Comparison of ENCODE assay signal across 24 cellular contexts in the genomic region with DNA sequence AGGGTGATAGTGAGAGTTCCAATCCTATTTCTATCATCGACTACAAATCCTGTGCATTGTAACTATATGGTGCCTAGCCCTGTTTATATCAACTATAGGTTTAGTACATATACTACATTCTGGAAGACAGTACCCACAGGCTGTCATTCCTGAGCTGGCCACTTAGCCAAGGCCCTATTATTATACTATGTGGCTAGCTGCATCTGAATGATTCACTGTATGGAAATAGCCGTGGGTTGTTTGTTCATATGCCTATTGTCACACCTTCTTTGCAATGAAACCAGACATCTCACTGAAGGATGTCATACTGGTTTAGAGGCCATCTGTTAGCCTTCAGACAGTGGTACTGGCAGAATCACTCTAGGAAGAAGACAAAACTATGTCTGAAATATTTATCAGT.
DNase-seq lines count a peak whose midpoint lies in the region; FAIRE-seq and TF ChIP-seq lines count a peak whose summit lies in the region.
"Had no signal": no experiment of that assay in that cellular context is flagged by ENCODE, and none has a peak within 500 bp of the region (broad histone marks: within the 10 kb centered on the region; RNA-seq: fewer than 3 reads in every experiment).

No MANE protein-coding gene starts in this region.

- no peak overlapping the region for H3K4me3 Mint-ChIP-seq in endodermal cell
- H3K4me3 Mint-ChIP-seq: activated CD8-positive, alpha-beta T cell treated with anti-CD3 and anti-CD28 coated beads for 36 hours; activated naive CD4-positive, alpha-beta T cell treated with anti-CD3 and anti-CD28 coated beads, Interleukin-2, amount 50 U/mL, for 24 hours; T-helper 1 cell treated with Interleukin-12 subunit alpha and Interleukin-12 subunit beta and Interleukin-4 antibody, amounts not matched to agents 30 μg/mL and 1 μg/mL, for 36 hours had no signal

- H3K9me3 ChIP-seq in endodermal cell (ENCODE audit: control insufficient read depth, low read length), result peaks cover 18% of the 10 kb centered on the region
- H3K9me3 ChIP-seq: gastrocnemius medialis, lower lobe of right lung, SK-N-SH had no signal

- H3K4me1 ChIP-seq in endodermal cell (ENCODE audit: control insufficient read depth, insufficient read depth, low read length), result peaks cover 8% of the 10 kb centered on the region
- H3K4me1 ChIP-seq: gastrocnemius medialis, lower lobe of right lung had no signal

- no peak overlapping the region for H3K27ac Mint-ChIP-seq in endodermal cell
- H3K27ac Mint-ChIP-seq: activated CD8-positive, alpha-beta T cell treated with anti-CD3 and anti-CD28 coated beads for 36 hours; activated naive CD4-positive, alpha-beta T cell treated with anti-CD3 and anti-CD28 coated beads, Interleukin-2, amount 50 U/mL, for 24 hours; activated T-helper 2 cell treated with anti-CD3 and anti-CD28 coated beads, Interferon-gamma antibody, Interleukin-2, Interleukin-4, amounts not matched to agents 10 μg/mL and 5 μg/mL and 100 μg/mL, durations not matched to agents 14 hours and 24 hours and 36 hours; T-helper 1 cell treated with Interleukin-12 subunit alpha and Interleukin-12 subunit beta and Interleukin-4 antibody, amounts not matched to agents 30 μg/mL and 1 μg/mL, for 36 hours had no signal

- H3K27ac ChIP-seq in endodermal cell (ENCODE audit: low read depth, low read length), result no peak overlapping the region
- H3K27ac ChIP-seq: gastrocnemius medialis, KMS-11, lower lobe of right lung had no signal

- no peak overlapping the region for H3K9ac ChIP-seq in endodermal cell (ENCODE audit: extremely low read depth, low read length, poor library complexity, severe bottlenecking)
- H3K9ac ChIP-seq: KMS-11, SK-N-SH had no signal

- TF ChIP-seq POLR2A in H54 (IDR thresholded peaks at IDR 0.05; ENCODE audit: low read depth, low read length), result no peak

- peak; percentile 70 for FAIRE-seq in H54 (lab: Jason Lieb, UNC)

- H3K36me3 Mint-ChIP-seq in endodermal cell (ENCODE audit: low read depth), result peaks cover 3% of the 10 kb centered on the region
- H3K36me3 Mint-ChIP-seq: activated naive CD4-positive, alpha-beta T cell treated with anti-CD3 and anti-CD28 coated beads, Interleukin-2, amount 50 U/mL, for 24 hours had no signal

- TF ChIP-seq CTCF in endodermal cell (conservative IDR thresholded peaks at IDR 0.05), result no peak

- H3K4me1 Mint-ChIP-seq in endodermal cell, result peaks cover 16% of the 10 kb centered on the region
- H3K4me1 Mint-ChIP-seq: activated naive CD4-positive, alpha-beta T cell treated with anti-CD3 and anti-CD28 coated beads, Interleukin-2, amount 50 U/mL, for 24 hours had no signal

- H3K27me3 ChIP-seq in endodermal cell (ENCODE audit: control insufficient read depth, insufficient read depth, low read length, poor library complexity, severe bottlenecking), result no peaks in the 10 kb centered on the region
- H3K27me3 ChIP-seq: gastrocnemius medialis had no signal

- WGBS in endodermal cell (ENCODE audit: insufficient coverage in 1 of 2, insufficient read length in 1 of 2), 2 experiments, result 96% methylated on average over 2 of the region's 2 CpGs; no CpG with 5 or more reads in 1 of the 2 experiments

- peak; percentile 77 for DNase-seq in DMS53 (lab: John Stamatoyannopoulos, UW)
- no peak for DNase-seq in H54 (ENCODE audit: insufficient read length, low spot score)
- DNase-seq in NCI-H69 (lab: John Stamatoyannopoulos, UW), result peak; percentile 56
- no peak for DNase-seq in endodermal cell
- no peak for DNase-seq in stimulated activated CD4-positive, alpha-beta T cell treated with anti-CD3 and anti-CD28 coated beads, Interleukin-2, amount 100 ng/mL, for 24 hours
- no peak for DNase-seq in NCI-H226
- DNase-seq in stimulated activated CD4-positive, alpha-beta T cell treated with anti-CD3 and anti-CD28 coated beads, Interleukin-4, amount 100 ng/mL, for 4 hours, result no peak
- no peak for DNase-seq in central memory CD4-positive, alpha-beta T cell
- DNase-seq: activated CD8-positive, alpha-beta T cell treated with anti-CD3 and anti-CD28 coated beads for 36 hours; amygdala; gastrocnemius medialis; GOT3; lower lobe of right lung; NCI-H1436 treated with DMSO at 0.1 percent for 48 hours; NCI-H524; right cardiac atrium; SK-N-SH; stimulated activated CD4-positive, alpha-beta T cell treated with anti-CD3 and anti-CD28 coated beads, Interleukin-12 subunit alpha, Interleukin-12 subunit beta, amount 100 ng/mL, for 4 hours; stimulated activated CD4-positive, alpha-beta T cell treated with anti-CD3 and anti-CD28 coated beads, Interleukin-4, amount 100 ng/mL, for 24 hours; stimulated activated naive CD4-positive, alpha-beta T cell treated with Interleukin-2 at 50 U/mL for 16 hours had no signal

- peak overlapping the region; percentile 38 for H3K4me3 ChIP-seq in endodermal cell (ENCODE audit: low read length)
- H3K4me3 ChIP-seq: gastrocnemius medialis, lower lobe of right lung had no signal

- no peaks in the 10 kb centered on the region for H3K27me3 Mint-ChIP-seq in endodermal cell (ENCODE audit: insufficient read depth)
- H3K27me3 Mint-ChIP-seq: activated CD8-positive, alpha-beta T cell treated with anti-CD3 and anti-CD28 coated beads for 36 hours; activated naive CD4-positive, alpha-beta T cell treated with anti-CD3 and anti-CD28 coated beads, Interleukin-2, amount 50 U/mL, for 24 hours had no signal

- H3K9me3 Mint-ChIP-seq in endodermal cell, result peaks cover 9% of the 10 kb centered on the region
- H3K9me3 Mint-ChIP-seq: activated naive CD4-positive, alpha-beta T cell treated with anti-CD3 and anti-CD28 coated beads, Interleukin-2, amount 50 U/mL, for 24 hours; activated T-helper 2 cell treated with anti-CD3 and anti-CD28 coated beads, Interferon-gamma antibody, Interleukin-2, Interleukin-4, amounts not matched to agents 10 μg/mL and 5 μg/mL and 100 μg/mL, durations not matched to agents 14 hours and 24 hours and 36 hours; T-helper 1 cell treated with Interleukin-12 subunit alpha and Interleukin-12 subunit beta and Interleukin-4 antibody, amounts not matched to agents 30 μg/mL and 1 μg/mL, for 36 hours had no signal

- H3K36me3 ChIP-seq in endodermal cell (ENCODE audit: control insufficient read depth, insufficient read depth, low read length), result no peaks in the 10 kb centered on the region
- H3K36me3 ChIP-seq: gastrocnemius medialis, lower lobe of right lung had no signal

Comparison
In these comparisons a context has a peak if more than half of its experiments do, and no peak if none do; other contexts are left out.
1. DNase-seq: peak in DMS53 (single experiment) and NCI-H69 (single experiment); none in H54 (single experiment), endodermal cell (single experiment), stimulated activated CD4-positive, alpha-beta T cell treated with anti-CD3 and anti-CD28 coated beads, Interleukin-2, amount 100 ng/mL, for 24 hours (0 of 2), NCI-H226 (single experiment), stimulated activated CD4-positive, alpha-beta T cell treated with anti-CD3 and anti-CD28 coated beads, Interleukin-4, amount 100 ng/mL, for 4 hours (0 of 2) and central memory CD4-positive, alpha-beta T cell (single experiment).